In the genomic region with DNA sequence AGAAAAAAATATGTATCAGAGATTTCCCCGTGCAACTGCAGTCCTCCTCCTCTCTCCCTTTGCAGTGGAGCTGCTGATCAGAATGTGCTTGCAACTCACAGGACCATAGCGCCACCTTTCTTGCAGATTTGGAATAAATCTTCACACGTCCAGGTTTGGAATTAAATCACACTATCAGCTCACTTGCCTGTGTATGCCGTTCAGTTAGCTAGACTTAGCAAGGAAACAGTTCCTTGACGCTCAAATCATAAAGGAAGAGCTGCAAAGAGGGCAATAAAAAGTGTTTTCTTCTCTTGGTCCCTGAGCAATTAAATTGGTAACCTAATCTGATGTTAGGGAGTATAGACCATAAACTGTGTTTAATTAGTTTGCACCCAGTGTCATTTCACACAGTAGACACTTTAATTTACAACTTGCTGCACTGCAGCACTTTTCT, we compare ENCODE assay signal across 8 cellular contexts.
A peak's percentile ranks its signal among the peaks of the same experiment; 100 is the strongest.
DNase-seq lines count a peak whose midpoint lies in the region; ATAC-seq, FAIRE-seq and TF ChIP-seq lines count a peak whose summit lies in the region.

No MANE protein-coding gene starts in this region.

- TF ChIP-seq CTCF in MM.1S (IDR thresholded peaks at IDR 0.05; ENCODE audit: low read length) (peak; percentile 78), Peyer's patch (IDR thresholded peaks at IDR 0.05) (peak in 5 of 6 experiments; percentile 17 to 76 (median 73)), HepG2 (CRISPR knock-in tag; IDR thresholded peaks at IDR 0.05) (peak; percentile 74), thyroid gland (IDR thresholded peaks at IDR 0.05) (peak; percentile 23 to 79 (median 66))

- H3K4me2 ChIP-seq in MM.1S (ENCODE audit: low read depth, low read length) (no peak overlapping the region), HepG2 (ENCODE audit: low read depth, low read length) (no peak overlapping the region)

- DNase-seq in DMS 273 (lab: John Stamatoyannopoulos, UW; ENCODE audit: unreplicated experiment) (peak; percentile 91), MM.1S (peak; percentile 75), Peyer's patch (peak in 1 of 3 donors; percentile 68), dermis microvascular lymphatic vessel endothelial cell (ENCODE audit: low read depth in 2 of 2) (peak; percentile 69 to 72), HepG2 (ENCODE audit: low spot score) (peak; percentile 54), thyroid gland (peak; percentile 37 to 44), activated gamma-delta T cell treated with Interleukin-2 at 50 U/mL for 16 hours (no peak)

- no peak for TF ChIP-seq POLR2A in Peyer's patch (IDR thresholded peaks at IDR 0.05)
- no peak for TF ChIP-seq POLR2A in HepG2 (IDR thresholded peaks at IDR 0.05; ENCODE audit: insufficient read depth in 1 of 2, low read depth in 2 of 2, low read length in 2 of 2)
- TF ChIP-seq POLR2A in thyroid gland (IDR thresholded peaks at IDR 0.05), result no peak

- no peaks in the 10 kb centered on the region for H3K9me2 ChIP-seq in MM.1S (replicated peaks; ENCODE audit: insufficient read depth, low read length)

- intact Hi-C loops in HepG2 (cut with micrococcal nuclease; ENCODE audit: unreplicated experiment) (loop anchor here (1.0 to 5.0 kb wide), 2 partner anchors 230 to 958 kb away; no protein-coding TSS in a partner anchor), thyroid gland (cut with DNase I) (no loop called here)

- peak; percentile 65 for ATAC-seq in GM19455 (IDR thresholded peaks at IDR 0.05; ENCODE audit: unreplicated experiment)
- peak; percentile 80 for ATAC-seq in HepG2

- 30% methylated on average over 5 of the region's 5 CpGs for WGBS in HepG2 (ENCODE audit: low lambda C conversion rate)
- 3 to 6% methylated on average over 5 of the region's 5 CpGs for WGBS in thyroid gland, 2 donors

- CTCF ChIA-PET in HepG2 (lab: Yijun Ruan, JAX; ENCODE audit: low intra/inter-chr PET ratio, low total read pairs), result no interaction called here

- H3K4me3 ChIP-seq in MM.1S (ENCODE audit: low read length), result no peak overlapping the region
- H3K4me3 ChIP-seq in Peyer's patch, result no peak overlapping the region
- H3K4me3 ChIP-seq in HepG2 (replicated peaks in 1 of 3; ENCODE audit: insufficient read depth in 1 of 3, low read depth in 2 of 3, low read length in 3 of 3), result no peak overlapping the region
- no peak overlapping the region for H3K4me3 ChIP-seq in thyroid gland (replicated peaks in 1 of 3)

- no TSS peak for BruUV-seq in HepG2 (replicated peaks; lab: Mats Ljungman, UMichigan)

- H2AFZ ChIP-seq in MM.1S (ENCODE audit: low read length) (peak overlapping the region; percentile 45), HepG2 (ENCODE audit: low read length) (no peak overlapping the region)

- H3K9ac ChIP-seq in MM.1S (ENCODE audit: low read length) (no peak overlapping the region), HepG2 (ENCODE audit: insufficient read depth, low read depth, low read length) (no peak overlapping the region)

- H3F3A ChIP-seq in MM.1S (ENCODE audit: insufficient read depth, low read length), result no peaks in the 10 kb centered on the region

- POLR2A ChIA-PET in HepG2 (lab: Yijun Ruan, JAX), result no interaction called here

- H3K27ac ChIP-seq in MM.1S (ENCODE audit: low read length) (no peak overlapping the region), Peyer's patch (no peak overlapping the region), HepG2 (ENCODE audit: extremely low read length, insufficient read depth, low read length) (no peak overlapping the region), thyroid gland (no peak overlapping the region)

- H3K79me2 ChIP-seq in MM.1S (ENCODE audit: low read length), result no peaks in the 10 kb centered on the region
- H3K79me2 ChIP-seq in HepG2 (ENCODE audit: insufficient read depth, low read length), result no peaks in the 10 kb centered on the region

- peak; percentile 23 for FAIRE-seq in HepG2 (lab: Jason Lieb, UNC)

- no peak for TF ChIP-seq RAD21 in HepG2 (CRISPR knock-in tag; IDR thresholded peaks at IDR 0.05)

- H3K36me3 ChIP-seq in MM.1S (replicated peaks; ENCODE audit: insufficient read depth, low read length), result no peaks in the 10 kb centered on the region
- no peaks in the 10 kb centered on the region for H3K36me3 ChIP-seq in Peyer's patch
- no peaks in the 10 kb centered on the region; a peak in 3 of 5 replicates for H3K36me3 ChIP-seq in HepG2 (replicated peaks in 1 of 2; ENCODE audit: control insufficient read depth in 1 of 2, insufficient read depth in 2 of 2, low read length in 2 of 2)
- no peaks in the 10 kb centered on the region for H3K36me3 ChIP-seq in thyroid gland

- H3K4me1 ChIP-seq in MM.1S (ENCODE audit: low read length), result no peaks in the 10 kb centered on the region
- no peaks in the 10 kb centered on the region for H3K4me1 ChIP-seq in Peyer's patch
- H3K4me1 ChIP-seq in HepG2 (ENCODE audit: insufficient read depth, low read length), result no peaks in the 10 kb centered on the region
- peaks cover 0 to 5% of the 10 kb centered on the region in 2 donors for H3K4me1 ChIP-seq in thyroid gland

- H3K9me3 ChIP-seq in MM.1S (replicated peaks; ENCODE audit: insufficient read depth, low read length) (no peaks in the 10 kb centered on the region), Peyer's patch (no peaks in the 10 kb centered on the region), HepG2 (ENCODE audit: low read length) (no peaks in the 10 kb centered on the region), thyroid gland (no peaks in the 10 kb centered on the region)

- TF ChIP-seq EP300 in HepG2 (IDR thresholded peaks at IDR 0.05; ENCODE audit: low read depth in 2 of 2, low read length in 2 of 2), result no peak
- TF ChIP-seq EP300 in HepG2 (CRISPR knock-in tag; IDR thresholded peaks at IDR 0.05; ENCODE audit: borderline replicate concordance), result no peak

- in situ Hi-C loops in HepG2 (cut with HindIII; ENCODE audit: extremely low pct_ligation_motif_present, low pct_unique_long_range_greater_than_20kb), result loop anchor here (25.0 kb wide), 1 partner anchor 810 kb away; no protein-coding TSS in a partner anchor

- H4K20me1 ChIP-seq in MM.1S (ENCODE audit: insufficient read depth, low read length) (no peaks in the 10 kb centered on the region), HepG2 (ENCODE audit: insufficient read depth, low read length) (0 out of 2 replicates have a peak, but pooled peaks cover 3% of the 10 kb centered on the region)

- no peaks in the 10 kb centered on the region for H3K27me3 ChIP-seq in MM.1S (replicated peaks; ENCODE audit: insufficient read depth, low read length)
- H3K27me3 ChIP-seq in Peyer's patch, result no peaks in the 10 kb centered on the region
- no peaks in the 10 kb centered on the region for H3K27me3 ChIP-seq in HepG2 (ENCODE audit: control insufficient read depth in 1 of 2, insufficient read depth in 2 of 2, low read length in 2 of 2)
- H3K27me3 ChIP-seq in thyroid gland, result no peaks in the 10 kb centered on the region

TF ChIP-seq in HepG2, 621 proteins besides CTCF, POLR2A, EP300 and RAD21 (continues in another document):
- TF ChIP-seq, protein P1, sequence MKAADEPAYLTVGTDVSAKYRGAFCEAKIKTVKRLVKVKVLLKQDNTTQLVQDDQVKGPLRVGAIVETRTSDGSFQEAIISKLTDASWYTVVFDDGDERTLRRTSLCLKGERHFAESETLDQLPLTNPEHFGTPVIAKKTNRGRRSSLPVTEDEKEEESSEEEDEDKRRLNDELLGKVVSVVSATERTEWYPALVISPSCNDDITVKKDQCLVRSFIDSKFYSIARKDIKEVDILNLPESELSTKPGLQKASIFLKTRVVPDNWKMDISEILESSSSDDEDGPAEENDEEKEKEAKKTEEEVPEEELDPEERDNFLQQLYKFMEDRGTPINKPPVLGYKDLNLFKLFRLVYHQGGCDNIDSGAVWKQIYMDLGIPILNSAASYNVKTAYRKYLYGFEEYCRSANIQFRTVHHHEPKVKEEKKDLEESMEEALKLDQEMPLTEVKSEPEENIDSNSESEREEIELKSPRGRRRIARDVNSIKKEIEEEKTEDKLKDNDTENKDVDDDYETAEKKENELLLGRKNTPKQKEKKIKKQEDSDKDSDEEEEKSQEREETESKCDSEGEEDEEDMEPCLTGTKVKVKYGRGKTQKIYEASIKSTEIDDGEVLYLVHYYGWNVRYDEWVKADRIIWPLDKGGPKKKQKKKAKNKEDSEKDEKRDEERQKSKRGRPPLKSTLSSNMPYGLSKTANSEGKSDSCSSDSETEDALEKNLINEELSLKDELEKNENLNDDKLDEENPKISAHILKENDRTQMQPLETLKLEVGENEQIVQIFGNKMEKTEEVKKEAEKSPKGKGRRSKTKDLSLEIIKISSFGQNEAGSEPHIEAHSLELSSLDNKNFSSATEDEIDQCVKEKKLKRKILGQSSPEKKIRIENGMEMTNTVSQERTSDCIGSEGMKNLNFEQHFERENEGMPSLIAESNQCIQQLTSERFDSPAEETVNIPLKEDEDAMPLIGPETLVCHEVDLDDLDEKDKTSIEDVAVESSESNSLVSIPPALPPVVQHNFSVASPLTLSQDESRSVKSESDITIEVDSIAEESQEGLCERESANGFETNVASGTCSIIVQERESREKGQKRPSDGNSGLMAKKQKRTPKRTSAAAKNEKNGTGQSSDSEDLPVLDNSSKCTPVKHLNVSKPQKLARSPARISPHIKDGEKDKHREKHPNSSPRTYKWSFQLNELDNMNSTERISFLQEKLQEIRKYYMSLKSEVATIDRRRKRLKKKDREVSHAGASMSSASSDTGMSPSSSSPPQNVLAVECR (CRISPR knock-in tag; IDR thresholded peaks at IDR 0.05; ENCODE audit: borderline replicate concordance), result no peak
- TF ChIP-seq GLI4 (CRISPR knock-in tag; IDR thresholded peaks at IDR 0.05; ENCODE audit: borderline replicate concordance) (no peak), TEAD3 (CRISPR knock-in tag; optimal IDR thresholded peaks at IDR 0.05; ENCODE audit: borderline replicate concordance) (no peak), STAG1 (CRISPR knock-in tag; IDR thresholded peaks at IDR 0.05) (peak; percentile 87), KDM1A (CRISPR knock-in tag; IDR thresholded peaks at IDR 0.05) (no peak), SMC3 (IDR thresholded peaks at IDR 0.05; ENCODE audit: low read length) (peak; percentile 61; the same call in 1 of the 2 replicates), TBX3 (IDR thresholded peaks at IDR 0.05; ENCODE audit: borderline replicate concordance) (peak; percentile 96), ATF7 (IDR thresholded peaks at IDR 0.05) (no peak), ATF7 (CRISPR knock-in tag; IDR thresholded peaks at IDR 0.05) (no peak)
- TF ChIP-seq, protein P2, sequence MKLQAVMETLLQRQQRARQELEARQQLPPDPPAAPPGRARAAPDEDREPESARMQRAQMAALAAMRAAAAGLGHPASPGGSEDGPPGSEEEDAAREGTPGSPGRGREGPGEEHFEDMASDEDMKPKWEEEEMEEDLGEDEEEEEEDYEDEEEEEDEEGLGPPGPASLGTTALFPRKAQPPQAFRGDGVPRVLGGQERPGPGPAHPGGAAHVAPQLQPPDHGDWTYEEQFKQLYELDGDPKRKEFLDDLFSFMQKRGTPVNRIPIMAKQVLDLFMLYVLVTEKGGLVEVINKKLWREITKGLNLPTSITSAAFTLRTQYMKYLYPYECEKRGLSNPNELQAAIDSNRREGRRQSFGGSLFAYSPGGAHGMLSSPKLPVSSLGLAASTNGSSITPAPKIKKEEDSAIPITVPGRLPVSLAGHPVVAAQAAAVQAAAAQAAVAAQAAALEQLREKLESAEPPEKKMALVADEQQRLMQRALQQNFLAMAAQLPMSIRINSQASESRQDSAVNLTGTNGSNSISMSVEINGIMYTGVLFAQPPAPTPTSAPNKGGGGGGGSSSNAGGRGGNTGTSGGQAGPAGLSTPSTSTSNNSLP (IDR thresholded peaks at IDR 0.05; ENCODE audit: low read depth, low read length), result peak; percentile 54; the same call in 1 of the 2 replicates
